ENCODE assay signal across 31 cellular contexts in genomic region chr10:100869399-100869798, GRCh38.
"Had no signal": no experiment of that assay in that cellular context is flagged by ENCODE, and none has a peak within 500 bp of the region (broad histone marks: within the 10 kb centered on the region; RNA-seq: fewer than 3 reads in every experiment).

No MANE protein-coding gene starts in this region.

- ATAC-seq: activated CD8-positive, alpha-beta T cell treated with anti-CD3 and anti-CD28 coated beads for 36 hours; activated T-cell treated with anti-CD3 and anti-CD28 coated beads, Interleukin-2, amount 50 U/mL, for 4 hours; activated T-cell treated with anti-CD3 and anti-CD28 coated beads, Interleukin-2, amount 50 U/mL, for 72 hours; activated T-helper 17 cell treated with anti-CD3 and anti-CD28 coated beads, Interleukin-2, amount 50 U/mL, for 72 hours; body of pancreas had no signal

- H3K4me1 ChIP-seq: adrenal gland, body of pancreas, breast epithelium had no signal

- H3K9me3 ChIP-seq: adrenal gland, body of pancreas, breast epithelium had no signal

- DNase-seq: activated B cell treated with CpG ODN at 0.5 μM for 24 hours; activated CD4-positive, alpha-beta memory T cell treated with anti-CD3 and anti-CD28 coated beads for 36 hours; activated CD4-positive, alpha-beta T cell treated with anti-CD3 and anti-CD28 coated beads for 4 hours; activated CD4-positive, alpha-beta T cell treated with anti-CD3 and anti-CD28 coated beads, Interleukin-2, amount 10 ng/mL, durations not matched to agents 24 days and 14 days; activated CD4-positive, alpha-beta T cell treated with anti-CD3 and anti-CD28 coated beads, Interleukin-2, amount 50 U/mL, for 1 hour; activated CD4-positive, alpha-beta T cell treated with anti-CD3 and anti-CD28 coated beads, Interleukin-2, amount 50 U/mL, for 4 hours; activated CD4-positive, CD25-positive, alpha-beta regulatory T cell treated with anti-CD3 and anti-CD28 coated beads, Interleukin-2, amount 50 U/mL, for 72 hours; activated CD8-positive, alpha-beta memory T cell treated with anti-CD3 and anti-CD28 coated beads, Interleukin-2, amount 50 U/mL, for 4 hours; activated CD8-positive, alpha-beta T cell treated with anti-CD3 and anti-CD28 coated beads for 36 hours; activated effector memory CD4-positive, alpha-beta T cell treated with anti-CD3 and anti-CD28 coated beads, Interleukin-2, amount 50 U/mL, for 16 hours; activated gamma-delta T cell treated with Interleukin-2 at 50 U/mL for 16 hours; activated naive CD4-positive, alpha-beta T cell; activated naive CD4-positive, alpha-beta T cell treated with anti-CD3 and anti-CD28 coated beads for 36 hours; activated naive CD4-positive, alpha-beta T cell treated with anti-CD3 and anti-CD28 coated beads, Interleukin-2, amount 50 U/mL, for 16 hours; activated naive CD8-positive, alpha-beta T cell treated with anti-CD3 and anti-CD28 coated beads for 36 hours; activated T-cell treated with anti-CD3 and anti-CD28 coated beads for 4 hours; activated T-cell treated with anti-CD3 and anti-CD28 coated beads, Interleukin-2, amount 50 U/mL, for 1 hour; activated T-cell treated with anti-CD3 and anti-CD28 coated beads, Interleukin-2, amount 50 U/mL, for 4 hours; activated T-cell treated with anti-CD3 and anti-CD28 coated beads, Interleukin-2, amount 50 U/mL, for 72 hours; adrenal gland; amniotic stem cell; body of pancreas; brain microvascular endothelial cell; caudate nucleus; cerebellar nuclear complex; T-helper 1 cell; T-helper 2 cell; T-helper 9 cell had no signal

- H3K36me3 ChIP-seq: adrenal gland, brain microvascular endothelial cell, breast epithelium had no signal

- H3K4me3 ChIP-seq: adrenal gland, body of pancreas, breast epithelium had no signal

- H3K27ac ChIP-seq: adrenal gland, body of pancreas, brain microvascular endothelial cell, breast epithelium, VCaP had no signal

- H3K27me3 ChIP-seq: adrenal gland, body of pancreas had no signal
